1 cellular context compared by ENCODE assay signal in genomic region chr7:90645784-90646183, GRCh38.
TF ChIP-seq lines count a peak whose summit lies in the region.

No MANE protein-coding gene starts in this region.

TF ChIP-seq in GM12878, 131 proteins besides CTCF, POLR2A, EP300 and RAD21 (continued from another document):
- TF ChIP-seq E4F1 (IDR thresholded peaks at IDR 0.05; ENCODE audit: borderline replicate concordance, partially characterized antibody) (no peak), RELB (IDR thresholded peaks at IDR 0.05; ENCODE audit: low read depth) (no peak), RCOR1 (conservative IDR thresholded peaks at IDR 0.05; ENCODE audit: low read depth, low read length) (no peak), NR2F1 (conservative IDR thresholded peaks at IDR 0.05) (no peak), ELK1 (IDR thresholded peaks at IDR 0.05; ENCODE audit: low read depth, low read length) (no peak), NFIC (IDR thresholded peaks at IDR 0.05; ENCODE audit: low read depth, low read length) (no peak), TAF1 (IDR thresholded peaks at IDR 0.05; ENCODE audit: borderline replicate concordance, low read depth, low read length) (no peak), E2F8 (IDR thresholded peaks at IDR 0.05; ENCODE audit: low read depth, partially characterized antibody) (no peak)
- TF ChIP-seq, protein P1, sequence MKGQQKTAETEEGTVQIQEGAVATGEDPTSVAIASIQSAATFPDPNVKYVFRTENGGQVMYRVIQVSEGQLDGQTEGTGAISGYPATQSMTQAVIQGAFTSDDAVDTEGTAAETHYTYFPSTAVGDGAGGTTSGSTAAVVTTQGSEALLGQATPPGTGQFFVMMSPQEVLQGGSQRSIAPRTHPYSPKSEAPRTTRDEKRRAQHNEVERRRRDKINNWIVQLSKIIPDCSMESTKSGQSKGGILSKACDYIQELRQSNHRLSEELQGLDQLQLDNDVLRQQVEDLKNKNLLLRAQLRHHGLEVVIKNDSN (IDR thresholded peaks at IDR 0.05; ENCODE audit: borderline replicate concordance, extremely low read length, insufficient read depth, low read depth, low read length): no peak
- TF ChIP-seq, protein P2, sequence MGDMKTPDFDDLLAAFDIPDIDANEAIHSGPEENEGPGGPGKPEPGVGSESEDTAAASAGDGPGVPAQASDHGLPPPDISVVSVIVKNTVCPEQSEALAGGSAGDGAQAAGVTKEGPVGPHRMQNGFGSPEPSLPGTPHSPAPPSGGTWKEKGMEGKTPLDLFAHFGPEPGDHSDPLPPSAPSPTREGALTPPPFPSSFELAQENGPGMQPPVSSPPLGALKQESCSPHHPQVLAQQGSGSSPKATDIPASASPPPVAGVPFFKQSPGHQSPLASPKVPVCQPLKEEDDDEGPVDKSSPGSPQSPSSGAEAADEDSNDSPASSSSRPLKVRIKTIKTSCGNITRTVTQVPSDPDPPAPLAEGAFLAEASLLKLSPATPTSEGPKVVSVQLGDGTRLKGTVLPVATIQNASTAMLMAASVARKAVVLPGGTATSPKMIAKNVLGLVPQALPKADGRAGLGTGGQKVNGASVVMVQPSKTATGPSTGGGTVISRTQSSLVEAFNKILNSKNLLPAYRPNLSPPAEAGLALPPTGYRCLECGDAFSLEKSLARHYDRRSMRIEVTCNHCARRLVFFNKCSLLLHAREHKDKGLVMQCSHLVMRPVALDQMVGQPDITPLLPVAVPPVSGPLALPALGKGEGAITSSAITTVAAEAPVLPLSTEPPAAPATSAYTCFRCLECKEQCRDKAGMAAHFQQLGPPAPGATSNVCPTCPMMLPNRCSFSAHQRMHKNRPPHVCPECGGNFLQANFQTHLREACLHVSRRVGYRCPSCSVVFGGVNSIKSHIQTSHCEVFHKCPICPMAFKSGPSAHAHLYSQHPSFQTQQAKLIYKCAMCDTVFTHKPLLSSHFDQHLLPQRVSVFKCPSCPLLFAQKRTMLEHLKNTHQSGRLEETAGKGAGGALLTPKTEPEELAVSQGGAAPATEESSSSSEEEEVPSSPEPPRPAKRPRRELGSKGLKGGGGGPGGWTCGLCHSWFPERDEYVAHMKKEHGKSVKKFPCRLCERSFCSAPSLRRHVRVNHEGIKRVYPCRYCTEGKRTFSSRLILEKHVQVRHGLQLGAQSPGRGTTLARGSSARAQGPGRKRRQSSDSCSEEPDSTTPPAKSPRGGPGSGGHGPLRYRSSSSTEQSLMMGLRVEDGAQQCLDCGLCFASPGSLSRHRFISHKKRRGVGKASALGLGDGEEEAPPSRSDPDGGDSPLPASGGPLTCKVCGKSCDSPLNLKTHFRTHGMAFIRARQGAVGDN (IDR thresholded peaks at IDR 0.05): no peak
- TF ChIP-seq, protein P3, sequence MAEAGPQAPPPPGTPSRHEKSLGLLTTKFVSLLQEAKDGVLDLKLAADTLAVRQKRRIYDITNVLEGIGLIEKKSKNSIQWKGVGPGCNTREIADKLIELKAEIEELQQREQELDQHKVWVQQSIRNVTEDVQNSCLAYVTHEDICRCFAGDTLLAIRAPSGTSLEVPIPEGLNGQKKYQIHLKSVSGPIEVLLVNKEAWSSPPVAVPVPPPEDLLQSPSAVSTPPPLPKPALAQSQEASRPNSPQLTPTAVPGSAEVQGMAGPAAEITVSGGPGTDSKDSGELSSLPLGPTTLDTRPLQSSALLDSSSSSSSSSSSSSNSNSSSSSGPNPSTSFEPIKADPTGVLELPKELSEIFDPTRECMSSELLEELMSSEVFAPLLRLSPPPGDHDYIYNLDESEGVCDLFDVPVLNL (IDR thresholded peaks at IDR 0.05; ENCODE audit: low read depth, low read length): no peak
